10 cellular contexts compared by ENCODE assay signal in genomic region chr1:42319871-42320484, GRCh38. TPM values are rescaled to one million over a fixed set of nuclear protein-coding genes. Genes with fewer than 3 reads are reported as not detected.
DNase-seq lines count a peak whose midpoint lies in the region; ATAC-seq, FAIRE-seq and TF ChIP-seq lines count a peak whose summit lies in the region.
"Had no signal": no experiment of that assay in that cellular context is flagged by ENCODE, and none has a peak within 500 bp of the region (broad histone marks: within the 10 kb centered on the region; RNA-seq: fewer than 3 reads in every experiment).

No MANE protein-coding gene starts in this region.

- in situ Hi-C loops in GM12878 (cut with MboI): no loop called here

- SMC1A ChIA-PET in GM12878 (lab: Charles Lee; ENCODE audit: uncharacterized antibody, unreplicated experiment): interaction anchor here (0.8 to 2.1 kb wide), 5 partner anchors 10 to 37 kb away, joined by 3 to 8 read pairs (median 3); no protein-coding TSS in a partner anchor

- no peak overlapping the region for H3K9ac ChIP-seq in GM12878 (ENCODE audit: control insufficient read depth, insufficient read depth, low read length)

- no peaks in the 10 kb centered on the region for H3K9me3 ChIP-seq in CD4-positive, alpha-beta memory T cell (ENCODE audit: control insufficient read depth in 1 of 2, low read length in 2 of 2)
- H3K9me3 ChIP-seq in GM12878 (replicated peaks; ENCODE audit: control insufficient read depth, insufficient read depth, low read length) (no peaks in the 10 kb centered on the region), mucosa of descending colon (no peaks in the 10 kb centered on the region), ascending aorta (no peaks in the 10 kb centered on the region)

- TF ChIP-seq CTCF in GM12878 (IDR thresholded peaks at IDR 0.05 in 2 of 3, conservative IDR thresholded peaks at IDR 0.05 in 1 of 3; ENCODE audit: control insufficient read depth in 2 of 3, extremely low read depth in 1 of 3, insufficient read depth in 1 of 3, low read depth in 3 of 3, low read length in 3 of 3): no peak
- TF ChIP-seq CTCF in mucosa of descending colon (IDR thresholded peaks at IDR 0.05): no peak
- no peak for TF ChIP-seq CTCF in ascending aorta (IDR thresholded peaks at IDR 0.05)

- peak overlapping the region; percentile 38 for H3K4me2 ChIP-seq in GM12878 (ENCODE audit: control insufficient read depth, insufficient read depth)
- H3K4me2 ChIP-seq: GM23338 had no signal

- H3K36me3 Mint-ChIP-seq in CD4-positive, alpha-beta memory T cell: peaks cover 0 to 16% of the 10 kb centered on the region in 2 donors

- intact Hi-C loops in CD4-positive, alpha-beta memory T cell (cut with micrococcal nuclease): loop anchor here (1.0 to 10.0 kb wide), 2 partner anchors 15 to 255 kb away; partner anchors contain the start of gene FOXJ3
- intact Hi-C loops in GM12878 (cut with micrococcal nuclease; ENCODE audit: unreplicated experiment) (no loop called here), mucosa of descending colon (cut with DNase I, micrococcal nuclease) (no loop called here), ascending aorta (cut with DNase I) (no loop called here)

- TF ChIP-seq RAD21 in GM12878 (IDR thresholded peaks at IDR 0.05; ENCODE audit: insufficient read depth, low read depth, low read length): no peak

- no peak overlapping the region for H2AFZ ChIP-seq in GM12878 (ENCODE audit: control insufficient read depth, low read depth, low read length)
- H2AFZ ChIP-seq: GM23338 had no signal

- 86% methylated on average over 6 of the region's 6 CpGs for WGBS in GM12878 (ENCODE audit: insufficient coverage, insufficient replicate concordance, low lambda C conversion rate, missing lambda C conversion rate)

- no peak for TF ChIP-seq POLR2A in GM12878 (IDR thresholded peaks at IDR 0.05; ENCODE audit: low read depth, low read length)

- H3K4me1 Mint-ChIP-seq in CD4-positive, alpha-beta memory T cell: peaks cover 72 to 95% (median 88%) of the 10 kb centered on the region in 4 donors

- POLR2A ChIA-PET in CD4-positive, alpha-beta memory T cell (lab: Charles Lee; ENCODE audit: partially characterized antibody): interaction anchor here (0.9 to 3.3 kb wide), 11 partner anchors 9 to 447 kb away, joined by 3 to 32 read pairs (median 3); partner anchors contain the start of genes C1orf50, CCDC30, FOXJ3 and P3H1
- POLR2A ChIA-PET in GM12878 (lab: Charles Lee): interaction anchor here (0.6 kb wide), 1 partner anchor 1941 kb away, joined by 4 read pairs; no protein-coding TSS in a partner anchor

- BruUV-seq in GM12878 (replicated peaks; lab: Mats Ljungman, UMichigan): no TSS peak

- DNase-seq in CD4-positive, alpha-beta memory T cell: peak; percentile 54 to 66 (median 62)
- DNase-seq in NCI-H748 treated with DMSO at 0.1 percent for 48 hours (lab: John Stamatoyannopoulos, UW) (peak; percentile 91), GM12878 (ENCODE audit: low read depth, low spot score) (no peak), mucosa of descending colon (peak in 2 of 3 donors; percentile 52 to 62), NCI-H526 (lab: John Stamatoyannopoulos, UW) (no peak), COLO668 (lab: John Stamatoyannopoulos, UW; ENCODE audit: unreplicated experiment) (no peak), ascending aorta (ENCODE audit: low spot score in 2 of 2) (no peak), NCI-H2107 treated with DMSO at 0.1 percent for 48 hours (lab: John Stamatoyannopoulos, UW; ENCODE audit: unreplicated experiment) (no peak)
- DNase-seq: stimulated activated CD4-positive, alpha-beta T cell treated with anti-CD3 and anti-CD28 coated beads, Interleukin-1b, Interleukin-23, amount 100 ng/mL, for 48 hours had no signal

- no peaks in the 10 kb centered on the region for H3K36me3 ChIP-seq in CD4-positive, alpha-beta memory T cell (ENCODE audit: insufficient read depth, low read length)
- H3K36me3 ChIP-seq in GM12878 (ENCODE audit: control insufficient read depth in 2 of 2, insufficient read depth in 2 of 2, low read length in 1 of 2) (peaks cover 0 to 3% of the 10 kb centered on the region in 2 experiments; a peak in 1 of 4 replicates), mucosa of descending colon (ENCODE audit: low read depth) (no peaks in the 10 kb centered on the region), ascending aorta (no peaks in the 10 kb centered on the region)

- no peak for FAIRE-seq in GM12878 (lab: Jason Lieb, UNC)

- H3K4me3 ChIP-seq in CD4-positive, alpha-beta memory T cell (ENCODE audit: low read length in 2 of 2): peak overlapping the region in 1 of 2 donors; percentile 6
- H3K4me3 ChIP-seq in GM12878 (0 out of 2 replicates have a peak overlapping the region, but pooled peaks have one; percentile 14), mucosa of descending colon (no peak overlapping the region), ascending aorta (no peak overlapping the region)
- H3K4me3 ChIP-seq: GM23338 had no signal

- no peaks in the 10 kb centered on the region for H3K9me3 Mint-ChIP-seq in CD4-positive, alpha-beta memory T cell
- H3K9me3 Mint-ChIP-seq: GM23338 had no signal

- TF ChIP-seq EP300 in GM12878 (IDR thresholded peaks at IDR 0.05; ENCODE audit: borderline replicate concordance in 1 of 2, control insufficient read depth in 1 of 2, low read depth in 2 of 2, low read length in 2 of 2): no peak

- CTCF ChIA-PET in CD4-positive, alpha-beta memory T cell (lab: Charles Lee; ENCODE audit: partially characterized antibody): interaction anchor here (0.7 to 1.9 kb wide), 3 partner anchors 18 to 146 kb away, joined by 3 to 9 read pairs (median 4); no protein-coding TSS in a partner anchor
- CTCF ChIA-PET in GM12878 (lab: Yijun Ruan, JAX): interaction anchor here (1.3 kb wide), 1 partner anchor 30 kb away, joined by 3 read pairs; no protein-coding TSS in a partner anchor

- RAD21 ChIA-PET in GM12878 (lab: Charles Lee; ENCODE audit: unreplicated experiment): no interaction called here

- H3K27me3 ChIP-seq in CD4-positive, alpha-beta memory T cell (ENCODE audit: insufficient read depth, low read length): no peaks in the 10 kb centered on the region
- H3K27me3 ChIP-seq in GM12878 (replicated peaks in 1 of 2; ENCODE audit: control insufficient read depth in 2 of 2, insufficient read depth in 2 of 2, low read length in 1 of 2): no peaks in the 10 kb centered on the region
- H3K27me3 ChIP-seq in ascending aorta: no peaks in the 10 kb centered on the region

- H3K27ac ChIP-seq in CD4-positive, alpha-beta memory T cell (ENCODE audit: low read depth, low read length): peak overlapping the region; percentile 51
- H3K27ac ChIP-seq in GM12878 (ENCODE audit: control insufficient read depth, insufficient read depth) (0 out of 2 replicates have a peak overlapping the region, but pooled peaks have one; percentile 18), ascending aorta (no peak overlapping the region)

- peaks cover 92% of the 10 kb centered on the region for H3K4me1 ChIP-seq in CD4-positive, alpha-beta memory T cell (ENCODE audit: insufficient read depth, low read length)
- H3K4me1 ChIP-seq in GM12878 (ENCODE audit: control insufficient read depth, insufficient read depth, low read length) (peaks cover 13% of the 10 kb centered on the region), mucosa of descending colon (ENCODE audit: low read depth) (peaks cover 23% of the 10 kb centered on the region), ascending aorta (peaks cover 4 to 33% of the 10 kb centered on the region in 2 donors)

- 0 out of 2 replicates have a peak, but pooled peaks cover 2% of the 10 kb centered on the region for H4K20me1 ChIP-seq in GM12878 (ENCODE audit: control insufficient read depth, insufficient read depth)

- H3K4me3 Mint-ChIP-seq in CD4-positive, alpha-beta memory T cell: peak overlapping the region; percentile 73 to 92 (median 82)
- H3K4me3 Mint-ChIP-seq: GM23338 had no signal

- H3K79me2 ChIP-seq in GM12878 (ENCODE audit: control insufficient read depth, insufficient read depth, low read length): peaks cover 92% of the 10 kb centered on the region

- ATAC-seq in GM12878 (no peak), mucosa of descending colon (peak; percentile 62)
- ATAC-seq: GM23338 had no signal

- H3K27me3 Mint-ChIP-seq in CD4-positive, alpha-beta memory T cell: no peaks in the 10 kb centered on the region

- peak overlapping the region; percentile 85 to 94 (median 91) for H3K27ac Mint-ChIP-seq in CD4-positive, alpha-beta memory T cell
- H3K27ac Mint-ChIP-seq: GM23338 had no signal

RNA-seq across cellular contexts. Expression of gene FOXJ3, which starts 15.1 kb away (rescaled TPM):
- total RNA-seq in CD4-positive, alpha-beta memory T cell: 100 to 1,000 TPM in 1 of 2 experiments, 10 to 100 TPM in 1; 97.4 to 102 TPM
- 10 to 100 TPM; 23.7 to 46.6 TPM for polyA plus RNA-seq in CD4-positive, alpha-beta memory T cell
- 144 and 151 TPM in 2 replicates for total RNA-seq in GM12878 (2013; cell fraction: nucleolus; rRNA removed)
- total RNA-seq in GM12878 (2014; rRNA removed) (28.3 and 34.8 TPM in 2 replicates), GM12878 (2014; rRNA removed; fragmentation: Illumina TruSeq; extraction: Trizol) (20.5 and 22.4 TPM in 2 replicates), GM12878 (2021) (33.6 and 36.8 TPM in 2 replicates), mucosa of descending colon (10 to 100 TPM; 47.0 to 57.3 (median 53.4) TPM), ascending aorta (62.8 TPM)
- polyA plus RNA-seq in GM12878 (2011; ENCODE audit: low read depth): 15.0 TPM
- polyA plus RNA-seq in GM12878 (2011; rRNA removed) (41.5 and 54.2 TPM in 2 replicates), GM12878 (2014; fragmentation: Illumina TruSeq; extraction: Trizol) (31.7 and 35.5 TPM in 2 replicates), GM12878 (2014; fragmentation: Nextera tagmentation; extraction: Ambion mirVana) (10 to 100 TPM in 1 of 2 experiments, 1 to 10 TPM in 1; 9.5 to 11.9 TPM), GM12878 (2014; rRNA removed) (19.1 and 19.8 TPM in 2 replicates), GM12878 (2016; fragmentation: Nextera tagmentation; extraction: Ambion mirVana) (10 to 100 TPM; 19.1 to 27.0 TPM)
- 28.5 and 39.6 TPM in 2 replicates for polyA plus RNA-seq in GM12878 (2011; cell fraction: cytosol; rRNA removed)
- polyA plus RNA-seq in GM12878 (2011; cell fraction: nucleus; rRNA removed): 36.5 and 45.8 TPM in 2 replicates
- polyA plus RNA-seq in GM12878 (2012): 19.1 and 20.8 TPM in 2 replicates
- 43.4 and 84.0 TPM in 2 replicates for polyA minus RNA-seq in GM12878 (2011; rRNA and poly(A)+ RNA removed)
- 14.7 and 19.4 TPM in 2 replicates for polyA minus RNA-seq in GM12878 (2011; cell fraction: cytosol; rRNA and poly(A)+ RNA removed)
- polyA minus RNA-seq in GM12878 (2011; cell fraction: nucleus; rRNA and poly(A)+ RNA removed): 34.6 and 42.6 TPM in 2 replicates

Comparison
In these comparisons a context has a peak if more than half of its experiments do, and no peak if none do; other contexts are left out.
1. DNase-seq: peak in CD4-positive, alpha-beta memory T cell (5 of 5), NCI-H748 treated with DMSO at 0.1 percent for 48 hours (single experiment) and mucosa of descending colon (2 of 3); none in GM12878 (single experiment), NCI-H526 (0 of 2), COLO668 (single experiment), ascending aorta (0 of 2) and NCI-H2107 treated with DMSO at 0.1 percent for 48 hours (single experiment).
2. H3K27ac ChIP-seq: peak in CD4-positive, alpha-beta memory T cell (single experiment) and GM12878 (single experiment); none in ascending aorta (0 of 2).